In the genomic region with DNA sequence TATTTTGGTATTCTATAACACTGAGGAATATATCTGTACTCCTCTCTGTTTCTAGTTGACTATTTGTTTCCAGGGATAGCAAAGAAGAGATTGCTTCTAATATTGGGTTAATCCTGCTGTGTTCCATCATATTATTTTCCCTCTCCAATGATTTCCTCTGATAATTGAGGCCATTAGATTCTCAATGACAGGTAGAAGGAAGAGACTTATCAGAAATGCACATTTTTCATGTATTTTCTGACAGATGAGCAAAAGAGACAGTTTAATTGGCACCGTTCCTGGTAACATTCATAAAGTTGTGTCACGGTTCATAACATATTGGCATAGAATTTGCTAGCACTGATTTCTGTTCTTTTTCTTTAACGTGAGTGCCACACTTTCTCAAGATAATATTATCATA, we compare ENCODE assay signal across 9 cellular contexts. TPM values are rescaled to one million over a fixed set of nuclear protein-coding genes. Genes with fewer than 3 reads are reported as not detected.
"Had no signal": no experiment of that assay in that cellular context is flagged by ENCODE, and none has a peak within 500 bp of the region (broad histone marks: within the 10 kb centered on the region; RNA-seq: fewer than 3 reads in every experiment).

No MANE protein-coding gene starts in this region.

- H3K27ac Mint-ChIP-seq: IgD-negative memory B cell had no signal

- ATAC-seq: HepG2, K562 had no signal

- H3K4me3 ChIP-seq: K562 had no signal

- H3K9me3 Mint-ChIP-seq: IgD-negative memory B cell had no signal

- H3K36me3 Mint-ChIP-seq: IgD-negative memory B cell had no signal

- H3K27me3 Mint-ChIP-seq: IgD-negative memory B cell had no signal

- FAIRE-seq: HepG2, HTR-8/SVneo, K562 had no signal

- H3K27ac ChIP-seq: HL-60 had no signal

- H3K4me1 Mint-ChIP-seq: IgD-negative memory B cell had no signal

- H3K4me3 Mint-ChIP-seq: IgD-negative memory B cell had no signal

- DNase-seq: IMR-90, KBM-7 had no signal

RNA-seq across cellular contexts. Expression of a gene that starts 58.2 kb away (rescaled TPM):
- total RNA-seq: HepG2, HT-29, HT1080 had no signal
- polyA plus RNA-seq: HepG2, IgD-negative memory B cell, K562 had no signal
